In genomic region chr22:31244044-31244942, GRCh38 we compare ENCODE assay signal across 8 cellular contexts. TPM values are rescaled to one million over a fixed set of nuclear protein-coding genes. Genes with fewer than 3 reads are reported as not detected.
A peak's percentile ranks its signal among the peaks of the same experiment; 100 is the strongest.
DNase-seq lines count a peak whose midpoint lies in the region; ATAC-seq and TF ChIP-seq lines count a peak whose summit lies in the region.

No MANE protein-coding gene starts in this region.

- peaks cover 55% of the 10 kb centered on the region for H3F3A ChIP-seq in SK-N-SH (replicated peaks; ENCODE audit: insufficient read depth)

- ATAC-seq in GM21447 (IDR thresholded peaks at IDR 0.05; ENCODE audit: unreplicated experiment): no peak
- no peak for ATAC-seq in GM18502 (IDR thresholded peaks at IDR 0.05; ENCODE audit: poor library complexity, unreplicated experiment)

- 10% methylated on average over 9 of the region's 9 CpGs for WGBS in SK-N-SH (ENCODE audit: low lambda C conversion rate)

- no peak for TF ChIP-seq CTCF in SK-N-SH (IDR thresholded peaks at IDR 0.05)

- no peak for TF ChIP-seq RAD21 in SK-N-SH (IDR thresholded peaks at IDR 0.05; ENCODE audit: low read length)

- H3K4me2 ChIP-seq in SK-N-SH: peak overlapping the region; percentile 58

- H3K79me2 ChIP-seq in SK-N-SH (ENCODE audit: insufficient read depth): peaks cover 72% of the 10 kb centered on the region

- CTCF ChIA-PET in SK-N-SH (lab: Yijun Ruan, JAX): interaction anchor here (1.5 to 8.1 kb wide), 4 partner anchors 12 to 33 kb away, joined by 8 to 85 read pairs (median 12); partner anchors contain the start of gene LIMK2

- 0 out of 2 replicates have a peak overlapping the region, but pooled peaks have one; percentile 10 for H2AFZ ChIP-seq in SK-N-SH (ENCODE audit: low read depth)

- peak overlapping the region in 1 of 2 experiments; percentile 30; a peak in 1 of 4 replicates for H3K4me3 ChIP-seq in SK-N-SH (ENCODE audit: low read depth in 2 of 2, low read length in 1 of 2)
- no peak overlapping the region for H3K4me3 ChIP-seq in skeletal muscle cell (ENCODE audit: low read depth, low read length)

- H3K27ac ChIP-seq in SK-N-SH (ENCODE audit: low read depth in 2 of 2, low read length in 1 of 2): peak overlapping the region; percentile 95 to 99

- no peaks in the 10 kb centered on the region for H3K36me3 ChIP-seq in SK-N-SH (replicated peaks in 1 of 2; ENCODE audit: control insufficient read depth in 1 of 2, insufficient read depth in 2 of 2, low read length in 1 of 2)

- DNase-seq in GM04503 (ENCODE audit: low read depth): peak; percentile 48
- DNase-seq in SK-N-SH: peak; percentile 31
- peak; percentile 14 for DNase-seq in fibroblast of the conjunctiva (ENCODE audit: low read depth)
- peak; percentile 62 for DNase-seq in skeletal muscle cell (ENCODE audit: low read depth)
- DNase-seq in activated T-cell treated with anti-CD3 and anti-CD28 coated beads, Interleukin-2, amount 50 U/mL, for 1 hour: no peak
- DNase-seq in UCSD-AML1 (lab: John Stamatoyannopoulos, UW; ENCODE audit: unreplicated experiment): no peak

- no peaks in the 10 kb centered on the region for H3K27me3 ChIP-seq in SK-N-SH (ENCODE audit: insufficient read depth)

- no peaks in the 10 kb centered on the region for H3K9me3 ChIP-seq in SK-N-SH

- H4K20me1 ChIP-seq in SK-N-SH (ENCODE audit: insufficient read depth): no peaks in the 10 kb centered on the region

- peak overlapping the region; percentile 71; the same call in 1 of the 2 replicates for H3K9ac ChIP-seq in SK-N-SH

- H3K9me2 ChIP-seq in SK-N-SH: no peaks in the 10 kb centered on the region

- TF ChIP-seq EP300 in SK-N-SH (IDR thresholded peaks at IDR 0.05; ENCODE audit: borderline replicate concordance in 1 of 2, low read depth in 1 of 2, low read length in 1 of 2): peak; percentile 48 to 92; a peak in 3 of 4 replicates

- POLR2A ChIA-PET in SK-N-SH (lab: Yijun Ruan, JAX): interaction anchor here (0.8 kb wide), 1 partner anchor 48 kb away, joined by 3 read pairs; the partner anchor contains the start of gene PIK3IP1

- H3K4me1 ChIP-seq in SK-N-SH (ENCODE audit: control insufficient read depth in 1 of 2, insufficient read depth in 2 of 2, low read depth in 1 of 2, low read length in 1 of 2): peaks cover 36 to 56% of the 10 kb centered on the region in 2 experiments

TF ChIP-seq in SK-N-SH, 30 proteins besides CTCF, POLR2A, EP300 and RAD21:
- TF ChIP-seq FOXM1 (IDR thresholded peaks at IDR 0.05; ENCODE audit: low read depth): peak; percentile 78
- TF ChIP-seq TAF1 (IDR thresholded peaks at IDR 0.05; ENCODE audit: borderline replicate concordance, low read depth, low read length): no peak
- TF ChIP-seq RFX5 (IDR thresholded peaks at IDR 0.05; ENCODE audit: low read length): no peak
- peak; percentile 47; the same call in 1 of the 2 replicates for TF ChIP-seq MAX (IDR thresholded peaks at IDR 0.05; ENCODE audit: low read depth)
- TF ChIP-seq ZBTB33 (IDR thresholded peaks at IDR 0.05; ENCODE audit: borderline replicate concordance, low read depth): 0 out of 2 replicates have a peak, but pooled peaks have one; percentile 56
- peak; percentile 40; the same call in 1 of the 2 replicates for TF ChIP-seq POLR2AphosphoS5 (IDR thresholded peaks at IDR 0.05; ENCODE audit: low read depth, low read length)
- TF ChIP-seq RXRA (IDR thresholded peaks at IDR 0.05; ENCODE audit: borderline replicate concordance, low read depth): no peak; the same call in none of the 2 replicates
- peak; percentile 92 for TF ChIP-seq TEAD4 (IDR thresholded peaks at IDR 0.05; ENCODE audit: borderline replicate concordance, insufficient read depth)
- 0 out of 2 replicates have a peak, but pooled peaks have one; percentile 12 for TF ChIP-seq SIN3A (IDR thresholded peaks at IDR 0.05; ENCODE audit: borderline replicate concordance, low read depth, low read length)
- TF ChIP-seq FOSL2 (IDR thresholded peaks at IDR 0.05; ENCODE audit: borderline replicate concordance, low read depth): peak; percentile 85
- TF ChIP-seq MEF2A (IDR thresholded peaks at IDR 0.05; ENCODE audit: borderline replicate concordance, low read depth): no peak
- peak; percentile 76 for TF ChIP-seq NFIC (IDR thresholded peaks at IDR 0.05; ENCODE audit: borderline replicate concordance)
- peak; percentile 88 for TF ChIP-seq TCF12 (IDR thresholded peaks at IDR 0.05)
- TF ChIP-seq ELF1 (IDR thresholded peaks at IDR 0.05): 0 out of 2 replicates have a peak, but pooled peaks have one; percentile 16
- TF ChIP-seq JUND (IDR thresholded peaks at IDR 0.05): peak; percentile 93
- TF ChIP-seq, protein P1, sequence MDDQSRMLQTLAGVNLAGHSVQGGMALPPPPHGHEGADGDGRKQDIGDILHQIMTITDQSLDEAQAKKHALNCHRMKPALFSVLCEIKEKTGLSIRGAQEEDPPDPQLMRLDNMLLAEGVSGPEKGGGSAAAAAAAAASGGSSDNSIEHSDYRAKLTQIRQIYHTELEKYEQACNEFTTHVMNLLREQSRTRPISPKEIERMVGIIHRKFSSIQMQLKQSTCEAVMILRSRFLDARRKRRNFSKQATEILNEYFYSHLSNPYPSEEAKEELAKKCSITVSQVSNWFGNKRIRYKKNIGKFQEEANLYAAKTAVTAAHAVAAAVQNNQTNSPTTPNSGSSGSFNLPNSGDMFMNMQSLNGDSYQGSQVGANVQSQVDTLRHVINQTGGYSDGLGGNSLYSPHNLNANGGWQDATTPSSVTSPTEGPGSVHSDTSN (IDR thresholded peaks at IDR 0.05): peak; percentile 96
- 0 out of 2 replicates have a peak, but pooled peaks have one; percentile 16 for TF ChIP-seq GABPA (IDR thresholded peaks at IDR 0.05; ENCODE audit: low read depth)

RNA-seq across cellular contexts. Expression of gene LIMK2, which starts 32.2 kb away (rescaled TPM):
- polyA plus RNA-seq in SK-N-SH (2012; rRNA removed): 9.8 and 10.7 TPM in 2 replicates
- 8.0 and 8.6 TPM in 2 replicates for polyA plus RNA-seq in SK-N-SH (2012; cell fraction: cytosol; rRNA removed)
- 41.7 and 60.0 TPM in 2 replicates for polyA plus RNA-seq in SK-N-SH (2012; cell fraction: nucleus; rRNA removed)

RNA-seq across cellular contexts. Expression of gene PIK3IP1, which starts 48.0 kb away (rescaled TPM):
- polyA plus RNA-seq in SK-N-SH (2012; rRNA removed): 8.6 and 11.3 TPM in 2 replicates
- 6.6 and 8.7 TPM in 2 replicates for polyA plus RNA-seq in SK-N-SH (2012; cell fraction: cytosol; rRNA removed)
- 9.5 and 13.2 TPM in 2 replicates for polyA plus RNA-seq in SK-N-SH (2012; cell fraction: nucleus; rRNA removed)

Comparison
In these comparisons a context has a peak if more than half of its experiments do, and no peak if none do; other contexts are left out.
1. DNase-seq: peak in GM04503 (single experiment), SK-N-SH (single experiment), fibroblast of the conjunctiva (single experiment) and skeletal muscle cell (single experiment); none in activated T-cell treated with anti-CD3 and anti-CD28 coated beads, Interleukin-2, amount 50 U/mL, for 1 hour (single experiment) and UCSD-AML1 (single experiment).